Comparison of ENCODE assay signal across 8 cellular contexts in genomic region chr14:99271951-99272668, GRCh38. TPM values are rescaled to one million over a fixed set of nuclear protein-coding genes. Genes with fewer than 3 reads are reported as not detected.
DNase-seq lines count a peak whose midpoint lies in the region; ATAC-seq and TF ChIP-seq lines count a peak whose summit lies in the region.

TSS of gene BCL11B (minus strand) at chr14:99272197. CDS start at chr14:99271218, 979 bp downstream.

- CTCF ChIA-PET in activated CD4-positive, alpha-beta T cell treated with anti-CD3 and anti-CD28 coated beads, Interleukin-2, amount 10 ng/mL, durations not matched to agents 7 days and 5 days (lab: Charles Lee) = interaction anchor here (0.6 to 2.1 kb wide), 20 partner anchors 8 to 1294 kb away, joined by 3 to 12 read pairs (median 3); no protein-coding TSS in a partner anchor

- peak; percentile 16 for DNase-seq in AG09309 (ENCODE audit: low read depth)
- DNase-seq in NCI-H510A treated with DMSO at 0.1 percent for 48 hours (lab: John Stamatoyannopoulos, UW) = peak; percentile 92
- DNase-seq in activated CD4-positive, alpha-beta T cell treated with anti-CD3 and anti-CD28 coated beads, Interleukin-2, amount 10 ng/mL, durations not matched to agents 7 days and 5 days = peak; percentile 94
- peak; percentile 74 for DNase-seq in dedifferentiated amniotic fluid mesenchymal stem cell (ENCODE audit: extremely low spot score)
- DNase-seq in medulla oblongata (ENCODE audit: extremely low spot score) = peak; percentile 61
- peak; percentile 84 for DNase-seq in stimulated activated CD8-positive, alpha-beta memory T cell treated with anti-CD3 and anti-CD28 coated beads, Interleukin-12 subunit alpha, Interleukin-12 subunit beta, amount 100 ng/mL, for 1 hour (ENCODE audit: low read depth)

- peaks cover 15% of the 10 kb centered on the region for H3K27me3 Mint-ChIP-seq in activated CD4-positive, alpha-beta T cell treated with anti-CD3 and anti-CD28 coated beads, Interleukin-2, amount 10 ng/mL, durations not matched to agents 7 days and 5 days

- no peaks in the 10 kb centered on the region for H3K9me3 Mint-ChIP-seq in activated CD4-positive, alpha-beta T cell treated with anti-CD3 and anti-CD28 coated beads, Interleukin-2, amount 10 ng/mL, durations not matched to agents 7 days and 5 days

- H3K4me3 Mint-ChIP-seq in activated CD4-positive, alpha-beta T cell treated with anti-CD3 and anti-CD28 coated beads, Interleukin-2, amount 10 ng/mL, durations not matched to agents 7 days and 5 days = peak within 1 kb of the TSS; percentile 87

- peak within 1 kb of the TSS; percentile 99 for H3K27ac Mint-ChIP-seq in activated CD4-positive, alpha-beta T cell treated with anti-CD3 and anti-CD28 coated beads, Interleukin-2, amount 10 ng/mL, durations not matched to agents 7 days and 5 days

- POLR2A ChIA-PET in activated CD4-positive, alpha-beta T cell treated with anti-CD3 and anti-CD28 coated beads, Interleukin-2, amount 10 ng/mL, durations not matched to agents 7 days and 5 days (lab: Charles Lee) = interaction anchor here (0.6 to 2.0 kb wide), 6 partner anchors 9 to 1674 kb away, joined by 4 to 13 read pairs (median 4); no protein-coding TSS in a partner anchor

- peak; percentile 52 for TF ChIP-seq CTCF in AG09309 (IDR thresholded peaks at IDR 0.05; ENCODE audit: control insufficient read depth, insufficient read depth, low read depth, low read length, missing control alignments)

- ATAC-seq in GM18909 (IDR thresholded peaks at IDR 0.05; ENCODE audit: poor library complexity, unreplicated experiment) (peak; percentile 85), HG03432 (IDR thresholded peaks at IDR 0.05; ENCODE audit: unreplicated experiment) (peak; percentile 76)

- peak within 1 kb of the TSS; percentile 41 for H3K4me3 ChIP-seq in AG09309 (ENCODE audit: control insufficient read depth, low read depth, low read length)

- peaks cover 31% of the 10 kb centered on the region for H3K36me3 Mint-ChIP-seq in activated CD4-positive, alpha-beta T cell treated with anti-CD3 and anti-CD28 coated beads, Interleukin-2, amount 10 ng/mL, durations not matched to agents 7 days and 5 days (ENCODE audit: low read depth)

- peaks cover 31% of the 10 kb centered on the region for H3K4me1 Mint-ChIP-seq in activated CD4-positive, alpha-beta T cell treated with anti-CD3 and anti-CD28 coated beads, Interleukin-2, amount 10 ng/mL, durations not matched to agents 7 days and 5 days

RNA-seq across cellular contexts. Expression of gene BCL11B, which starts in this region (rescaled TPM):
- 100 to 1,000 TPM; 115 to 116 TPM for total RNA-seq in activated CD4-positive, alpha-beta T cell treated with anti-CD3 and anti-CD28 coated beads, Interleukin-2, amount 10 ng/mL, durations not matched to agents 7 days and 5 days

Comparison
In these comparisons a context has a peak if more than half of its experiments do, and no peak if none do; other contexts are left out.
1. Peak in every context shown above with its lines: DNase-seq, ATAC-seq and H3K4me3 ChIP-seq.
2. DNase-seq: peak in every context shown above with its lines; median percentile 94 in activated CD4-positive, alpha-beta T cell treated with anti-CD3 and anti-CD28 coated beads, Interleukin-2, amount 10 ng/mL, durations not matched to agents 7 days and 5 days; 92 in NCI-H510A treated with DMSO at 0.1 percent for 48 hours; 84 in stimulated activated CD8-positive, alpha-beta memory T cell treated with anti-CD3 and anti-CD28 coated beads, Interleukin-12 subunit alpha, Interleukin-12 subunit beta, amount 100 ng/mL, for 1 hour; 74 in dedifferentiated amniotic fluid mesenchymal stem cell; 61 in medulla oblongata; 16 in AG09309.